ENCODE assay signal across 5 cellular contexts in the genomic region with DNA sequence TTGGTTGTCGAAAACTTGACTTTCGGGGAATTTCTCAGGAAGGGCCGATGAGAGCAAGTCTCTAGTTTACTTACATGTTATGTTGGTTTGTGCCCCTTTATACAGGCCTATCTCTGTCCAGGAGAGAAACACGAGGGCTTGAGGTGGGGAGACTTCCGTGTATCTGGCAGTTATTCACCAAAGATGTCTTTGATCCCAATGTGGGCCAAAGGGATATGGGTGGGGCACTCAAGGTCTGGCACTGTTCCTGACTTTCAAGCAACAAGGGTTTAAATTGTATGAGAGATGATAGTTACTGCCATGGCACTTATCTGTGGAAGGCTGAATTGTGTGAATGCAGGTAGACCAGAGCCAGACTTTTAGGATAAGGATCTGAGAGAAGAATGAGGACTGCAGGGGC.
"Had no signal": no experiment of that assay in that cellular context is flagged by ENCODE, and none has a peak within 500 bp of the region (broad histone marks: within the 10 kb centered on the region; RNA-seq: fewer than 3 reads in every experiment).

No MANE protein-coding gene starts in this region.

- ATAC-seq: GM23338 had no signal

- H3K27ac ChIP-seq: HL-60 had no signal

- H3K4me3 ChIP-seq: GM23338 had no signal

- DNase-seq: H9, HCEC 1CT, KBM-7 had no signal
